In the genomic region with DNA sequence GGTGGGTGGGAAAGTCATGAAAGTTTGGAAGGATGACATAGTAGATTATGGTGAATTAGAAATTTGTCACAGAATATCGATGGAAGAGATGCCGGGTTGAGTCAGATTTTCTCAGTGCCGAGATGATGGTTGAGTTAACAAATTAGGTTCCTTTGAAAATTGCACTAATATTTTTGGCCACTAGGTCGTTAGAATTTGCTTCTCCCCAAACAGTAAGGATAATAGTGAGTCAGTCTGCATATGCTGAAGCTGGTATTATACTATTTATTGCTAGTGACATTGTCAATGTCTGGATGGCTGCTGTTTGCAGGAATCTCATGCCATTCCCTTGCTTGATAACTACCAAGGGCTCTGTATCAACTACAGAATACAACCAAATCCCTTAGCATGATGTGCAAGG, we compare ENCODE assay signal across 1 cellular context.
TF ChIP-seq lines count a peak whose summit lies in the region.

No MANE protein-coding gene starts in this region.

TF ChIP-seq in endothelial cell of umbilical vein, 7 proteins besides CTCF, POLR2A, EP300 and RAD21:
- TF ChIP-seq FOS (IDR thresholded peaks at IDR 0.05; ENCODE audit: borderline replicate concordance, insufficient read depth, low read length) (no peak), JUN (IDR thresholded peaks at IDR 0.05; ENCODE audit: borderline replicate concordance, insufficient read depth, insufficient read length, low read depth) (no peak), GATA2 (IDR thresholded peaks at IDR 0.05; ENCODE audit: insufficient read depth, insufficient read length, low read depth, low read length) (no peak), MYC (IDR thresholded peaks at IDR 0.05; ENCODE audit: low read depth, low read length) (no peak), EZH2 (IDR thresholded peaks at IDR 0.05; ENCODE audit: borderline replicate concordance, low read depth, low read length, severe bottlenecking) (no peak), MAX (IDR thresholded peaks at IDR 0.05; ENCODE audit: insufficient read depth, insufficient read length) (no peak), POLR2AphosphoS5 (IDR thresholded peaks at IDR 0.05; ENCODE audit: insufficient read depth, low read depth, low read length) (no peak)
